Comparison of ENCODE assay signal across 14 cellular contexts in the genomic region with DNA sequence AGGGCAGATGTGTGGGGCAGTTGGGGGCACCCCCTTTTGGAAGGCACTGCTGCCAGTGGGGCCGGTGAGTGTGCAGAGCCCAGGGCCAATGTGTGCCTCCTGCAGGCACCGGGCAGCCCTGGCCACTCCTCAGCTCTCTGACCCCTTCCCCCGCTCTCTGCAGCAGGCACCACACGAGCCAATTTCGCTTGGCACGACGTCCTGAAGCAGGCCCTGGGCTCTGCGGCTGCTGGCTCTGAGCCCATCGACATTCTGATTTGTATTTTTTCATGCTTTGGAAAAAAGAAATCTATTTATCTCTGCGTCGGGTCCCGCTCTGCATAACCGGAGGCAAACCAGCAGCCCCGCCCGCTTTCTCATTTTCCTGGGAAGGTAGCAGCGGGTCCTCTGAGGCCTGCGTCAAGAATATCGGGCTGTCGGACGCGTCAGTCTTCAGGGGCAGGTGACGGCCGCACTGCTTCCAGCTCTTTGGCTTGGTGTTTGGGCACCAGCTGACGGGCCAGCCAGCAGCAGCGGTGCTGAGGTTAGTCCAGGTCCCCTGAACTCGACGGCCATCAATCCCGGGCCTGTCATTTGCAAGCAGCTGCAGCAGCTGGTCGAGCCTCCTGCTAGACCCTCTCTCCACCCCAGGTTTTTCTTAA.
A peak's percentile ranks its signal among the peaks of the same experiment; 100 is the strongest.
DNase-seq lines count a peak whose midpoint lies in the region; FAIRE-seq and TF ChIP-seq lines count a peak whose summit lies in the region.
"Had no signal": no experiment of that assay in that cellular context is flagged by ENCODE, and none has a peak within 500 bp of the region (broad histone marks: within the 10 kb centered on the region; RNA-seq: fewer than 3 reads in every experiment).

No MANE protein-coding gene starts in this region.

- no peak overlapping the region for H2AFZ ChIP-seq in neuronal stem cell (ENCODE audit: low read length)
- H2AFZ ChIP-seq: GM23338 had no signal

- no peak overlapping the region for H3K18ac ChIP-seq in neuronal stem cell (ENCODE audit: low read length)

- H3K9me3 ChIP-seq in neuronal stem cell (replicated peaks in 1 of 2; ENCODE audit: control insufficient read depth in 2 of 2, insufficient read depth in 1 of 2, low read depth in 1 of 2, low read length in 2 of 2) = peaks cover 14 to 25% of the 10 kb centered on the region in 2 donors

- H3K27me3 Mint-ChIP-seq in activated T-helper 2 cell treated with anti-CD3 and anti-CD28 coated beads, Interferon-gamma antibody, Interleukin-2, Interleukin-4, amounts not matched to agents 10 μg/mL and 5 μg/mL and 100 μg/mL, durations not matched to agents 14 hours and 24 hours and 36 hours (ENCODE audit: low read depth) = no peaks in the 10 kb centered on the region
- no peaks in the 10 kb centered on the region for H3K27me3 Mint-ChIP-seq in immature natural killer cell (ENCODE audit: low read depth in 3 of 3)
- H3K27me3 Mint-ChIP-seq: activated naive CD4-positive, alpha-beta T cell treated with anti-CD3 and anti-CD28 coated beads, Interleukin-2, amount 10 ng/mL, durations not matched to agents 7 days and 5 days had no signal

- no peak overlapping the region for H3K9ac ChIP-seq in neuronal stem cell (ENCODE audit: low read depth, low read length, poor library complexity)
- H3K9ac ChIP-seq: BLaER1 had no signal

- no peak overlapping the region for H3K4ac ChIP-seq in neuronal stem cell (ENCODE audit: low read length)

- peak overlapping the region; percentile 14 for H3K23ac ChIP-seq in neuronal stem cell (ENCODE audit: low read depth, low read length, poor library complexity)

- no peak for TF ChIP-seq CTCF in D721Med (IDR thresholded peaks at IDR 0.05; ENCODE audit: insufficient read depth, missing control alignments)

- no CpG with 5 or more reads among the region's 29 CpGs for WGBS in neuronal stem cell (ENCODE audit: extremely low coverage in 2 of 2, insufficient read length in 2 of 2, insufficient replicate concordance in 1 of 2), 2 donors

- FAIRE-seq in D721Med (lab: Jason Lieb, UNC) = no peak
- FAIRE-seq: GM12878 had no signal

- H4K8ac ChIP-seq in neuronal stem cell (ENCODE audit: low read depth, low read length) = no peak overlapping the region

- H2BK15ac ChIP-seq in neuronal stem cell (ENCODE audit: low read length) = no peak overlapping the region

- H3K36me3 Mint-ChIP-seq in activated T-helper 2 cell treated with anti-CD3 and anti-CD28 coated beads, Interferon-gamma antibody, Interleukin-2, Interleukin-4, amounts not matched to agents 10 μg/mL and 5 μg/mL and 100 μg/mL, durations not matched to agents 14 hours and 24 hours and 36 hours (ENCODE audit: low read depth) = peaks cover 33% of the 10 kb centered on the region
- peaks cover 23 to 26% (median 24%) of the 10 kb centered on the region in 3 donors for H3K36me3 Mint-ChIP-seq in immature natural killer cell

- H3K27ac Mint-ChIP-seq in activated T-helper 2 cell treated with anti-CD3 and anti-CD28 coated beads, Interferon-gamma antibody, Interleukin-2, Interleukin-4, amounts not matched to agents 10 μg/mL and 5 μg/mL and 100 μg/mL, durations not matched to agents 14 hours and 24 hours and 36 hours = no peak overlapping the region
- H3K27ac Mint-ChIP-seq in immature natural killer cell = no peak overlapping the region
- H3K27ac Mint-ChIP-seq: activated naive CD4-positive, alpha-beta T cell treated with anti-CD3 and anti-CD28 coated beads, Interleukin-2, amount 10 ng/mL, durations not matched to agents 7 days and 5 days; GM23338; natural killer cell; T-helper 2 cell treated with Interferon-gamma antibody and Interleukin-4, amounts not matched to agents 5 μg/mL and 100 μg/mL, for 36 hours had no signal

- H2AK5ac ChIP-seq in neuronal stem cell (ENCODE audit: low read depth, low read length) = no peak overlapping the region

- H4K91ac ChIP-seq in neuronal stem cell (ENCODE audit: low read depth, low read length, poor library complexity) = no peak overlapping the region

- H3K79me1 ChIP-seq in neuronal stem cell (ENCODE audit: low read depth, low read length) = peaks cover 2% of the 10 kb centered on the region

- H3K4me3 ChIP-seq in neuronal stem cell (ENCODE audit: low read length in 2 of 2) = no peak overlapping the region
- H3K4me3 ChIP-seq: BLaER1, GM12878, GM23338 had no signal

- H2BK5ac ChIP-seq in neuronal stem cell (ENCODE audit: low read length) = no peak overlapping the region

- H3K14ac ChIP-seq in neuronal stem cell (ENCODE audit: low read length) = no peak overlapping the region

- no peak overlapping the region for H3K4me2 ChIP-seq in neuronal stem cell (ENCODE audit: insufficient read depth, low read length, poor library complexity, severe bottlenecking)
- H3K4me2 ChIP-seq: BLaER1, GM23338 had no signal

- no peaks in the 10 kb centered on the region for H3K4me1 Mint-ChIP-seq in activated T-helper 2 cell treated with anti-CD3 and anti-CD28 coated beads, Interferon-gamma antibody, Interleukin-2, Interleukin-4, amounts not matched to agents 10 μg/mL and 5 μg/mL and 100 μg/mL, durations not matched to agents 14 hours and 24 hours and 36 hours (ENCODE audit: low read depth)
- peaks cover 0 to 3% of the 10 kb centered on the region in 2 donors for H3K4me1 Mint-ChIP-seq in immature natural killer cell
- H3K4me1 Mint-ChIP-seq: activated naive CD4-positive, alpha-beta T cell treated with anti-CD3 and anti-CD28 coated beads, Interleukin-2, amount 10 ng/mL, durations not matched to agents 7 days and 5 days had no signal

- no peak overlapping the region for H3K4me3 Mint-ChIP-seq in activated T-helper 2 cell treated with anti-CD3 and anti-CD28 coated beads, Interferon-gamma antibody, Interleukin-2, Interleukin-4, amounts not matched to agents 10 μg/mL and 5 μg/mL and 100 μg/mL, durations not matched to agents 14 hours and 24 hours and 36 hours (ENCODE audit: low read depth)
- no peak overlapping the region for H3K4me3 Mint-ChIP-seq in immature natural killer cell
- H3K4me3 Mint-ChIP-seq: activated naive CD4-positive, alpha-beta T cell treated with anti-CD3 and anti-CD28 coated beads, Interleukin-2, amount 10 ng/mL, durations not matched to agents 7 days and 5 days; GM23338; natural killer cell; T-helper 2 cell treated with Interferon-gamma antibody and Interleukin-4, amounts not matched to agents 5 μg/mL and 100 μg/mL, for 36 hours had no signal

- peaks cover 25% of the 10 kb centered on the region for H3K9me3 Mint-ChIP-seq in activated T-helper 2 cell treated with anti-CD3 and anti-CD28 coated beads, Interferon-gamma antibody, Interleukin-2, Interleukin-4, amounts not matched to agents 10 μg/mL and 5 μg/mL and 100 μg/mL, durations not matched to agents 14 hours and 24 hours and 36 hours
- H3K9me3 Mint-ChIP-seq in immature natural killer cell = peaks cover 10 to 20% (median 17%) of the 10 kb centered on the region in 6 donors

- no peak overlapping the region for H3K27ac ChIP-seq in neuronal stem cell (replicated peaks; ENCODE audit: low read length)
- H3K27ac ChIP-seq: BLaER1 had no signal

- no peak overlapping the region for H2BK12ac ChIP-seq in neuronal stem cell (ENCODE audit: low read length)

- DNase-seq in AG08396 (ENCODE audit: low spot score) (peak; percentile 70), NCI-H446 treated with DMSO at 0.1 percent for 48 hours (lab: John Stamatoyannopoulos, UW) (peak; percentile 73), fibroblast of gingiva (ENCODE audit: low read depth) (peak; percentile 48), neuronal stem cell (ENCODE audit: low spot score) (no peak), immature natural killer cell (no peak), D721Med (ENCODE audit: insufficient read length, low spot score) (no peak)
- no peak for DNase-seq in activated T-helper 2 cell treated with anti-CD3 and anti-CD28 coated beads, Interferon-gamma antibody, Interleukin-2, Interleukin-4, amounts not matched to agents 10 μg/mL and 5 μg/mL and 100 μg/mL, durations not matched to agents 14 hours and 24 hours and 36 hours (ENCODE audit: low spot score)
- no peak for DNase-seq in activated CD4-positive, alpha-beta T cell treated with anti-CD3 and anti-CD28 coated beads, Interleukin-2, amount 50 U/mL, for 4 hours
- DNase-seq: activated naive CD4-positive, alpha-beta T cell treated with anti-CD3 and anti-CD28 coated beads, Interleukin-2, amount 10 ng/mL, durations not matched to agents 7 days and 5 days; natural killer cell had no signal

- H2BK120ac ChIP-seq in neuronal stem cell (ENCODE audit: low read depth, low read length) = no peak overlapping the region

- intact Hi-C loops in activated T-helper 2 cell treated with anti-CD3 and anti-CD28 coated beads, Interferon-gamma antibody, Interleukin-2, Interleukin-4, amounts not matched to agents 10 μg/mL and 5 μg/mL and 100 μg/mL, durations not matched to agents 14 hours and 24 hours and 36 hours (cut with micrococcal nuclease) = no loop called here

- no peaks in the 10 kb centered on the region for H3K27me3 ChIP-seq in neuronal stem cell (ENCODE audit: control insufficient read depth in 3 of 3, insufficient read depth in 3 of 3, low read depth in 1 of 3, low read length in 3 of 3)
- H3K27me3 ChIP-seq: BLaER1 had no signal

- H3K36me3 ChIP-seq in neuronal stem cell (replicated peaks in 1 of 2; ENCODE audit: control insufficient read depth in 2 of 2, insufficient read depth in 2 of 2, low read length in 2 of 2) = peaks cover 0 to 50% of the 10 kb centered on the region in 2 donors

- H3K4me1 ChIP-seq in neuronal stem cell (ENCODE audit: control insufficient read depth in 2 of 2, insufficient read depth in 1 of 2, low read depth in 1 of 2, low read length in 2 of 2) = peaks cover 0 to 5% of the 10 kb centered on the region in 2 donors
- H3K4me1 ChIP-seq: BLaER1 had no signal

Comparison
In these comparisons a context has a peak if more than half of its experiments do, and no peak if none do; other contexts are left out.
1. DNase-seq: peak in AG08396 (single experiment), NCI-H446 treated with DMSO at 0.1 percent for 48 hours (single experiment) and fibroblast of gingiva (single experiment); none in neuronal stem cell (single experiment), activated T-helper 2 cell treated with anti-CD3 and anti-CD28 coated beads, Interferon-gamma antibody, Interleukin-2, Interleukin-4, amounts not matched to agents 10 μg/mL and 5 μg/mL and 100 μg/mL, durations not matched to agents 14 hours and 24 hours and 36 hours (single experiment), activated CD4-positive, alpha-beta T cell treated with anti-CD3 and anti-CD28 coated beads, Interleukin-2, amount 50 U/mL, for 4 hours (0 of 2), immature natural killer cell (0 of 3) and D721Med (single experiment).